In the genomic region with DNA sequence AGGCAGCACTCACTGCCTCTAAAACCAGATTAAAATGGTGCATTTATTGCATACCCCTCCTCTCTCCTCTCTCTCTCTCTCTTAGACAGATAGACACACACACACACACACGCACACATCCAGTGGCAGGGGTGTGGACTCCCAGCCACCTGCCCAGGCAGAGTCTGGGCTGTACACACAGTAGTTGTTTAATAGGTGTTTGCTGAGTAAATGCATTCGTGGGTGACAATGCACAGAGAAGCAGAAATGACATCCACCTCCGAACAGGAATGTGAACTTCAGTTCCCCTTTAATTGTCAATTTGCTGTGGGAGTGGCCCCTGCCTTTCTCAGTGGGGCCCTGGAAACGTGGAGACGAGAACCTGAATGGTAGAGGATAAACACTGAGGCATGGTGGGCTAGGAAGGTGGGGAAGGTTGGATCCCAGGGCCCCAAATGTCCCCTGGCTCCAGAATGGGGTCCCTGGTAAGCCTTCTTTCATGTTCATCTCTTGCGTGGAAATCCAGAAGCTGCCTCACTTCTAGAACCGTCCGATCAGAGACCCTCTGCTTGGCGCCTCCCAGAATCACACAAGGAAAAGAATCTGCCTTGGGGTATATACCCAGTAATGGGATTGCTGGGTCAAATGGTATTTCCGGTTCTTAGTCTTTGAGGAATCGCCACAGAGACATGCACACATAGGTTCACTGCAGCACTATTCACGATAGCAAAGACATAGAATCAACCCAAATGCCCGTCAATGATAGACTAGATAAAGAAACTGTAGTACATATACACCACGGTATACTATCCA, we compare ENCODE assay signal across 11 cellular contexts. TPM values are rescaled to one million over a fixed set of nuclear protein-coding genes. Genes with fewer than 3 reads are reported as not detected.
DNase-seq lines count a peak whose midpoint lies in the region; ATAC-seq and TF ChIP-seq lines count a peak whose summit lies in the region.
"Had no signal": no experiment of that assay in that cellular context is flagged by ENCODE, and none has a peak within 500 bp of the region (broad histone marks: within the 10 kb centered on the region; RNA-seq: fewer than 3 reads in every experiment).

No MANE protein-coding gene starts in this region.

- no peaks in the 10 kb centered on the region for H3K9me3 ChIP-seq in upper lobe of right lung

- H3K27ac Mint-ChIP-seq in effector memory CD8-positive, alpha-beta T cell: peak overlapping the region; percentile 86 to 96
- H3K27ac Mint-ChIP-seq in stimulated activated naive CD8-positive, alpha-beta T cell treated with anti-CD3 and anti-CD28 coated beads, Interleukin-15, amount 100 ng/mL, for 72 hours: peak overlapping the region; percentile 95 to 97

- no peak for ATAC-seq in activated T-cell treated with anti-CD3 and anti-CD28 coated beads, Interleukin-2, amount 50 U/mL, for 4 hours
- ATAC-seq in effector memory CD8-positive, alpha-beta T cell (replicated peaks): no peak
- ATAC-seq in stimulated activated naive CD8-positive, alpha-beta T cell treated with anti-CD3 and anti-CD28 coated beads, Interleukin-15, amount 100 ng/mL, for 72 hours: no peak
- ATAC-seq in HG02678 (IDR thresholded peaks at IDR 0.05; ENCODE audit: unreplicated experiment): no peak
- ATAC-seq in upper lobe of right lung: no peak
- no peak for ATAC-seq in HG02623 (IDR thresholded peaks at IDR 0.05; ENCODE audit: unreplicated experiment)

- H3K36me3 Mint-ChIP-seq in activated T-cell treated with anti-CD3 and anti-CD28 coated beads, Interleukin-2, amount 50 U/mL, for 4 hours (ENCODE audit: insufficient read depth): no peaks in the 10 kb centered on the region
- H3K36me3 Mint-ChIP-seq in effector memory CD8-positive, alpha-beta T cell (ENCODE audit: insufficient read depth): peaks cover 6% of the 10 kb centered on the region

- DNase-seq in activated T-cell treated with anti-CD3 and anti-CD28 coated beads, Interleukin-2, amount 50 U/mL, for 4 hours: no peak
- DNase-seq in activated T-cell treated with anti-CD3 and anti-CD28 coated beads for 4 hours (no peak), NCI-H748 (lab: John Stamatoyannopoulos, UW; ENCODE audit: unreplicated experiment) (peak; percentile 66), upper lobe of right lung (no peak)
- no peak for DNase-seq in effector memory CD8-positive, alpha-beta T cell
- DNase-seq in stimulated activated naive CD8-positive, alpha-beta T cell treated with anti-CD3 and anti-CD28 coated beads, Interleukin-15, amount 100 ng/mL, for 72 hours: no peak
- DNase-seq: AML-193, H7, left cardiac atrium had no signal

- no peaks in the 10 kb centered on the region for H3K36me3 ChIP-seq in upper lobe of right lung

- no peaks in the 10 kb centered on the region for H3K27me3 Mint-ChIP-seq in activated T-cell treated with anti-CD3 and anti-CD28 coated beads, Interleukin-2, amount 50 U/mL, for 4 hours (ENCODE audit: low read depth)
- H3K27me3 Mint-ChIP-seq in effector memory CD8-positive, alpha-beta T cell: peaks cover 6 to 20% of the 10 kb centered on the region in 2 donors
- peaks cover 17% of the 10 kb centered on the region for H3K27me3 Mint-ChIP-seq in stimulated activated naive CD8-positive, alpha-beta T cell treated with anti-CD3 and anti-CD28 coated beads, Interleukin-15, amount 100 ng/mL, for 72 hours

- peak overlapping the region; percentile 78 for H3K4me3 Mint-ChIP-seq in activated T-cell treated with anti-CD3 and anti-CD28 coated beads, Interleukin-2, amount 50 U/mL, for 4 hours
- peak overlapping the region; percentile 74 to 80 for H3K4me3 Mint-ChIP-seq in effector memory CD8-positive, alpha-beta T cell
- peak overlapping the region; percentile 91 to 94 for H3K4me3 Mint-ChIP-seq in stimulated activated naive CD8-positive, alpha-beta T cell treated with anti-CD3 and anti-CD28 coated beads, Interleukin-15, amount 100 ng/mL, for 72 hours

- no peak overlapping the region for H3K27ac ChIP-seq in upper lobe of right lung

- intact Hi-C loops in upper lobe of right lung (cut with DNase I): no loop called here

- no peak for TF ChIP-seq CTCF in upper lobe of right lung (IDR thresholded peaks at IDR 0.05)

- H3K4me1 Mint-ChIP-seq in activated T-cell treated with anti-CD3 and anti-CD28 coated beads, Interleukin-2, amount 50 U/mL, for 4 hours (ENCODE audit: low read depth): peaks cover 55% of the 10 kb centered on the region
- peaks cover 19 to 21% of the 10 kb centered on the region in 2 donors for H3K4me1 Mint-ChIP-seq in effector memory CD8-positive, alpha-beta T cell (ENCODE audit: low read depth in 2 of 2)
- peaks cover 68% of the 10 kb centered on the region for H3K4me1 Mint-ChIP-seq in stimulated activated naive CD8-positive, alpha-beta T cell treated with anti-CD3 and anti-CD28 coated beads, Interleukin-15, amount 100 ng/mL, for 72 hours

- H3K4me3 ChIP-seq in upper lobe of right lung: no peak overlapping the region

- H3K9me3 Mint-ChIP-seq in activated T-cell treated with anti-CD3 and anti-CD28 coated beads, Interleukin-2, amount 50 U/mL, for 4 hours: no peaks in the 10 kb centered on the region
- H3K9me3 Mint-ChIP-seq in effector memory CD8-positive, alpha-beta T cell: no peaks in the 10 kb centered on the region
- H3K9me3 Mint-ChIP-seq in stimulated activated naive CD8-positive, alpha-beta T cell treated with anti-CD3 and anti-CD28 coated beads, Interleukin-15, amount 100 ng/mL, for 72 hours: no peaks in the 10 kb centered on the region

- no peaks in the 10 kb centered on the region for H3K27me3 ChIP-seq in upper lobe of right lung

- peaks cover 28% of the 10 kb centered on the region for H3K4me1 ChIP-seq in upper lobe of right lung

RNA-seq across cellular contexts. Expression of a gene that starts 58.5 kb away (rescaled TPM):
- 1 to 10 TPM; 1.1 to 2.0 (median 1.8) TPM for total RNA-seq in activated T-cell treated with anti-CD3 and anti-CD28 coated beads, Interleukin-2, amount 50 U/mL, for 4 hours
- 39.4 TPM for total RNA-seq in upper lobe of right lung

Comparison
In these comparisons a context has a peak if more than half of its experiments do, and no peak if none do; other contexts are left out.
1. RNA of a gene that starts 58.5 kb away (total RNA-seq): 39.4 TPM in upper lobe of right lung (single experiment); 1.1 to 2.0 TPM in activated T-cell treated with anti-CD3 and anti-CD28 coated beads, Interleukin-2, amount 50 U/mL, for 4 hours; every median in the first group is over 10 times any median in the second.
2. Peak in every context shown above with its lines, with median percentiles within 50 percentile points of each other: H3K4me3 Mint-ChIP-seq.